Comparison of ENCODE assay signal across 9 cellular contexts in genomic region chr22:30205281-30206115, GRCh38. TPM values are rescaled to one million over a fixed set of nuclear protein-coding genes. Genes with fewer than 3 reads are reported as not detected.
DNase-seq lines count a peak whose midpoint lies in the region; ATAC-seq and TF ChIP-seq lines count a peak whose summit lies in the region.
"Had no signal": no experiment of that assay in that cellular context is flagged by ENCODE, and none has a peak within 500 bp of the region (broad histone marks: within the 10 kb centered on the region; RNA-seq: fewer than 3 reads in every experiment).

No MANE protein-coding gene starts in this region.

- peaks cover 3% of the 10 kb centered on the region for H3K9me3 Mint-ChIP-seq in neural crest cell

- peaks cover 39% of the 10 kb centered on the region for H3K4me1 Mint-ChIP-seq in neural crest cell

- H3K4me3 Mint-ChIP-seq in neural crest cell, result no peak overlapping the region

- DNase-seq in DMS153 (lab: John Stamatoyannopoulos, UW), result peak; percentile 38
- peak; percentile 33 to 85 for DNase-seq in NCI-H446 (lab: John Stamatoyannopoulos, UW)
- DNase-seq in dedifferentiated amniotic fluid mesenchymal stem cell (ENCODE audit: extremely low spot score), result peak; percentile 90
- no peak for DNase-seq in neural crest cell (ENCODE audit: low read depth, low spot score)
- no peak for DNase-seq in NCI-H345 treated with DMSO at 0.1 percent for 48 hours (lab: John Stamatoyannopoulos, UW; ENCODE audit: unreplicated experiment)
- no peak for DNase-seq in NCI-H1417 (lab: John Stamatoyannopoulos, UW)
- DNase-seq in NCI-H128 (lab: John Stamatoyannopoulos, UW; ENCODE audit: unreplicated experiment), result no peak

- peaks cover 15% of the 10 kb centered on the region for H3K27me3 Mint-ChIP-seq in neural crest cell (ENCODE audit: low read depth)

- ATAC-seq in HG02798 (IDR thresholded peaks at IDR 0.05; ENCODE audit: poor library complexity, unreplicated experiment), result no peak

- no peaks in the 10 kb centered on the region for H3K36me3 Mint-ChIP-seq in neural crest cell (ENCODE audit: low read depth)

- H3K27ac Mint-ChIP-seq in neural crest cell (ENCODE audit: unreplicated experiment), result peak overlapping the region; percentile 24

- TF ChIP-seq CTCF in neural crest cell (conservative IDR thresholded peaks at IDR 0.05), result no peak

RNA-seq across cellular contexts. Expression of gene LIF, which starts 41.1 kb away (rescaled TPM):
- total RNA-seq in neural crest cell, result 0.57 and 1.1 TPM in 2 replicates
- total RNA-seq: temporal lobe had no signal

Comparison
In these comparisons a context has a peak if more than half of its experiments do, and no peak if none do; other contexts are left out.
1. DNase-seq: peak in DMS153 (single experiment), NCI-H446 (2 of 2) and dedifferentiated amniotic fluid mesenchymal stem cell (single experiment); none in neural crest cell (single experiment), NCI-H345 treated with DMSO at 0.1 percent for 48 hours (single experiment), NCI-H1417 (0 of 3) and NCI-H128 (single experiment).